Comparison of ENCODE assay signal across 21 cellular contexts in the genomic region with DNA sequence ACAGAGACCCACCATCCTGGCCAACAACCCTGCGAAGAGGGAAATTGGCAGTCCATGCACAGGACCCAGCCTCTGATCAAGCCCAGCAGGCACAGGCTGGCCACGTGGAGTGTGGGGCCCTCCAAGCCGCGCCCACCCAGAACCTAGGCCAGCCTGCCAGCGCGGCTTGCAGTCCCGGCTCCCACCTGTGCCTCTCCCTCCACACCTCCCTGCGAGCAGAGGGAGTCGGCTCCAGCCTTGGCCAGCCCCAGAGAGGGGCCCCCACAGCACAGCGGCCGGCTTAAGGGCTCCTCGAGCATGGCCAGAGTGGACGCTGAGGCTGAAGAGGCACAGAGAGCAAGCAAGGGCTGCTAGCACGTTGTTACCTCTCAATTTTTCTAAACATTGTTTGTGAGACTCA.
"Had no signal": no experiment of that assay in that cellular context is flagged by ENCODE, and none has a peak within 500 bp of the region (broad histone marks: within the 10 kb centered on the region; RNA-seq: fewer than 3 reads in every experiment).

No MANE protein-coding gene starts in this region.

- ATAC-seq: Panc1, Right ventricle myocardium inferior, SK-N-SH treated with all-trans-retinoic acid at 6 μM for 48 hours had no signal

- H3K27ac ChIP-seq: SJCRH30 had no signal

- DNase-seq: IMR-90, Karpas-422, KG1, MG63, NCI-H1092, NCI-H1105 treated with DMSO at 0.1 percent for 48 hours, NCI-H1417 treated with DMSO at 0.1 percent for 48 hours, NCI-H146, NCI-H1694 treated with DMSO at 0.1 percent for 48 hours, NCI-H1930, NCI-H2081, NCI-H2107, NCI-H2227 treated with DMSO at 0.1 percent for 48 hours, NCI-H524, NCI-H526 treated with DMSO at 0.1 percent for 48 hours, NCI-H748 treated with DMSO at 0.1 percent for 48 hours, SHP77 treated with DMSO at 0.1 percent for 48 hours, SJCRH30 had no signal

- H3K4me1 ChIP-seq: SJCRH30 had no signal

- H3K4me3 ChIP-seq: MG63, SJCRH30 had no signal

- H3K9me3 ChIP-seq: MG63, SJCRH30 had no signal

- H3K27me3 ChIP-seq: MG63, SJCRH30 had no signal

- H3K36me3 ChIP-seq: MG63, SJCRH30 had no signal
